1 cellular context compared by ENCODE assay signal in genomic region chr2:234795272-234795920, GRCh38.
A peak's percentile ranks its signal among the peaks of the same experiment; 100 is the strongest.
TF ChIP-seq lines count a peak whose summit lies in the region.

No MANE protein-coding gene starts in this region.

TF ChIP-seq in HepG2, 621 proteins besides CTCF, POLR2A, EP300 and RAD21 (continued from another document and continues in another):
- TF ChIP-seq ZBTB25 (CRISPR knock-in tag; IDR thresholded peaks at IDR 0.05): peak; percentile 16; the same call in 1 of the 2 replicates
- peak; percentile 86 for TF ChIP-seq GATAD2A (CRISPR knock-in tag; IDR thresholded peaks at IDR 0.05)
- peak; percentile 12; the same call in 1 of the 2 replicates for TF ChIP-seq SMC3 (IDR thresholded peaks at IDR 0.05; ENCODE audit: low read length)
- TF ChIP-seq MED1 (CRISPR knock-in tag; IDR thresholded peaks at IDR 0.05): peak; percentile 59
- no peak for TF ChIP-seq CBX1 (IDR thresholded peaks at IDR 0.05; ENCODE audit: low read depth)
- TF ChIP-seq ZBTB8A (CRISPR knock-in tag; IDR thresholded peaks at IDR 0.05; ENCODE audit: borderline replicate concordance, low read depth): peak; percentile 53; the same call in 1 of the 2 replicates
- TF ChIP-seq TRIM22 (IDR thresholded peaks at IDR 0.05): no peak
- TF ChIP-seq ARNTL (CRISPR knock-in tag; IDR thresholded peaks at IDR 0.05): 0 out of 2 replicates have a peak, but pooled peaks have one; percentile 41
- peak; percentile 17; the same call in 1 of the 2 replicates for TF ChIP-seq ETV5 (CRISPR knock-in tag; IDR thresholded peaks at IDR 0.05; ENCODE audit: borderline replicate concordance)
- no peak for TF ChIP-seq ZNF678 (CRISPR knock-in tag; IDR thresholded peaks at IDR 0.05)
- no peak for TF ChIP-seq ZNF570 (CRISPR knock-in tag; IDR thresholded peaks at IDR 0.05; ENCODE audit: borderline replicate concordance)
- peak; percentile 46; the same call in 1 of the 2 replicates for TF ChIP-seq SALL1 (CRISPR knock-in tag; IDR thresholded peaks at IDR 0.05)
- TF ChIP-seq ZBED4 (CRISPR knock-in tag; IDR thresholded peaks at IDR 0.05; ENCODE audit: borderline replicate concordance): peak; percentile 15
- no peak for TF ChIP-seq ARHGAP35 (CRISPR knock-in tag; IDR thresholded peaks at IDR 0.05; ENCODE audit: borderline replicate concordance)
- peak; percentile 68; the same call in 1 of the 2 replicates for TF ChIP-seq DPF2 (CRISPR knock-in tag; IDR thresholded peaks at IDR 0.05; ENCODE audit: borderline replicate concordance, low read depth)
- peak; percentile 53; the same call in 1 of the 2 replicates for TF ChIP-seq MIXL1 (CRISPR knock-in tag; IDR thresholded peaks at IDR 0.05)
- no peak for TF ChIP-seq SALL2 (CRISPR knock-in tag; IDR thresholded peaks at IDR 0.05)
- no peak for TF ChIP-seq DZIP1 (CRISPR knock-in tag; IDR thresholded peaks at IDR 0.05)
- TF ChIP-seq STAG1 (CRISPR knock-in tag; IDR thresholded peaks at IDR 0.05): 0 out of 2 replicates have a peak, but pooled peaks have one; percentile 8
- TF ChIP-seq SMAD1 (CRISPR knock-in tag; IDR thresholded peaks at IDR 0.05; ENCODE audit: borderline replicate concordance, low read depth): no peak
- TF ChIP-seq FOXP1 (IDR thresholded peaks at IDR 0.05): no peak
- TF ChIP-seq FOXP1 (CRISPR knock-in tag; IDR thresholded peaks at IDR 0.05): peak; percentile 76
- TF ChIP-seq ELF4 (CRISPR knock-in tag; IDR thresholded peaks at IDR 0.05; ENCODE audit: borderline replicate concordance): no peak
- 0 out of 2 replicates have a peak, but pooled peaks have one; percentile 73 for TF ChIP-seq ZSCAN29 (CRISPR knock-in tag; conservative IDR thresholded peaks at IDR 0.05)
- TF ChIP-seq ARID3A (IDR thresholded peaks at IDR 0.05; ENCODE audit: low read depth, low read length): peak; percentile 62; the same call in 1 of the 2 replicates
- peak; percentile 53; the same call in 1 of the 2 replicates for TF ChIP-seq ZNF607 (CRISPR knock-in tag; IDR thresholded peaks at IDR 0.05; ENCODE audit: borderline replicate concordance)
- TF ChIP-seq E2F1 (CRISPR knock-in tag; IDR thresholded peaks at IDR 0.05): no peak
- no peak for TF ChIP-seq GMEB1 (CRISPR knock-in tag; IDR thresholded peaks at IDR 0.05; ENCODE audit: borderline replicate concordance)
- TF ChIP-seq HDAC1 (CRISPR knock-in tag; IDR thresholded peaks at IDR 0.05): peak; percentile 56; the same call in 1 of the 2 replicates
- peak; percentile 63; the same call in 1 of the 2 replicates for TF ChIP-seq ZNF609 (CRISPR knock-in tag; IDR thresholded peaks at IDR 0.05; ENCODE audit: borderline replicate concordance)
- peak; percentile 59 for TF ChIP-seq ZNF614 (CRISPR knock-in tag; IDR thresholded peaks at IDR 0.05; ENCODE audit: borderline replicate concordance)
- TF ChIP-seq RARA (CRISPR knock-in tag; IDR thresholded peaks at IDR 0.05): peak; percentile 32; the same call in 1 of the 2 replicates
- TF ChIP-seq ZIK1 (CRISPR knock-in tag; IDR thresholded peaks at IDR 0.05; ENCODE audit: borderline replicate concordance, low read depth): no peak
